ENCODE assay signal across 12 cellular contexts in genomic region chr14:92400579-92401444, GRCh38.
DNase-seq lines count a peak whose midpoint lies in the region; ATAC-seq, FAIRE-seq and TF ChIP-seq lines count a peak whose summit lies in the region.
"Had no signal": no experiment of that assay in that cellular context is flagged by ENCODE, and none has a peak within 500 bp of the region (broad histone marks: within the 10 kb centered on the region; RNA-seq: fewer than 3 reads in every experiment).

No MANE protein-coding gene starts in this region.

- no peak overlapping the region for H3K9ac ChIP-seq in H1 (replicated peaks in 1 of 4; ENCODE audit: extremely low read depth in 1 of 4, low read depth in 3 of 4, low read length in 3 of 4)

- DNase-seq in G401 (ENCODE audit: low spot score) (peak; percentile 3), H1 (ENCODE audit: low read depth in 1 of 2, low spot score in 2 of 2) (no peak), HuH-7.5 (ENCODE audit: low spot score) (no peak), D341Med (ENCODE audit: low spot score) (no peak), thyroid gland (no peak)
- no peak for DNase-seq in stimulated activated CD4-positive, alpha-beta T cell treated with anti-CD3 and anti-CD28 coated beads, Interleukin-12 subunit alpha, Interleukin-12 subunit beta, amount 100 ng/mL, for 4 hours
- DNase-seq: C1 segment of cervical spinal cord, natural killer cell, PC-3 had no signal

- no peak overlapping the region for H3K23ac ChIP-seq in H1 (ENCODE audit: insufficient read length)

- FAIRE-seq in H1 (lab: Jason Lieb, UNC) = peak; percentile 28

- 80% methylated on average over 7 of the region's 7 CpGs; no CpG with 5 or more reads in 1 of the 2 experiments for WGBS in H1 (ENCODE audit: extremely low coverage in 1 of 2, insufficient coverage in 1 of 2, insufficient read length in 1 of 2, insufficient replicate concordance in 2 of 2, low coverage in 1 of 2, low lambda C conversion rate in 2 of 2, missing lambda C conversion rate in 1 of 2), 2 experiments
- WGBS in thyroid gland, 2 donors = 47 to 51% methylated on average over 7 of the region's 7 CpGs

- no peak overlapping the region for H2BK120ac ChIP-seq in H1 (replicated peaks; ENCODE audit: low read depth, low read length)

- H3K79me1 ChIP-seq in H1 (ENCODE audit: low read depth, low read length) = no peaks in the 10 kb centered on the region

- H3K27ac ChIP-seq in H1 (ENCODE audit: low read depth, low read length) (no peak overlapping the region), thyroid gland (no peak overlapping the region)

- H4K20me1 ChIP-seq in H1 (replicated peaks in 1 of 2; ENCODE audit: control insufficient read depth in 1 of 2, insufficient read depth in 2 of 2, low read length in 2 of 2) = peaks cover 0 to 1% of the 10 kb centered on the region in 2 experiments

- H2BK5ac ChIP-seq in H1 (ENCODE audit: low read depth, low read length) = peak overlapping the region; percentile 14; the same call in 1 of the 2 replicates

- H2AFZ ChIP-seq in H1 (ENCODE audit: low read length) = no peak overlapping the region; the same call in 1 of the 2 replicates

- H3K79me2 ChIP-seq in H1 (ENCODE audit: control insufficient read depth in 1 of 2, insufficient read depth in 2 of 2, low read length in 2 of 2) = no peaks in the 10 kb centered on the region

- H2BK12ac ChIP-seq in H1 (ENCODE audit: low read depth, low read length) = peak overlapping the region; percentile 60; the same call in 1 of the 2 replicates

- TF ChIP-seq CTCF in H1 (IDR thresholded peaks at IDR 0.05; ENCODE audit: control extremely low read depth in 1 of 3, insufficient read depth in 1 of 3, low read depth in 1 of 3, low read length in 3 of 3) (no peak), thyroid gland (IDR thresholded peaks at IDR 0.05) (no peak)

- H3K18ac ChIP-seq in H1 (ENCODE audit: extremely low read depth, low read length) = no peak overlapping the region; the same call in 1 of the 2 replicates

- no peak for TF ChIP-seq RAD21 in H1 (IDR thresholded peaks at IDR 0.05 in 1 of 2, conservative IDR thresholded peaks at IDR 0.05 in 1 of 2; ENCODE audit: low read depth in 2 of 2, low read length in 2 of 2)

- no peak overlapping the region for H2BK15ac ChIP-seq in H1 (ENCODE audit: low read length)

- H3K4me1 ChIP-seq in H1 (replicated peaks in 1 of 4; ENCODE audit: control insufficient read depth in 3 of 4, insufficient read depth in 4 of 4, low read length in 3 of 4) (peaks cover 6 to 22% (median 9%) of the 10 kb centered on the region in 4 experiments; a peak in 6 of 7 replicates), thyroid gland (no peaks in the 10 kb centered on the region)
- H3K4me1 ChIP-seq: HAP-1 had no signal

- H3K4me2 ChIP-seq in H1 (ENCODE audit: insufficient read depth in 1 of 2, low read depth in 2 of 2, low read length in 2 of 2) = no peak overlapping the region

- H2BK20ac ChIP-seq in H1 (ENCODE audit: low read length) = 0 out of 2 replicates have a peak overlapping the region, but pooled peaks have one; percentile 27

- H3K14ac ChIP-seq in H1 (ENCODE audit: insufficient read length) = no peak overlapping the region

- no peak overlapping the region for H4K8ac ChIP-seq in H1 (ENCODE audit: extremely low read depth, insufficient read depth, low read length)

- CTCF ChIA-PET in H1 (lab: Charles Lee; ENCODE audit: partially characterized antibody) = no interaction called here

- TF ChIP-seq EP300 in H1 (IDR thresholded peaks at IDR 0.05; ENCODE audit: borderline replicate concordance in 1 of 2, low read depth in 2 of 2, low read length in 2 of 2) = no peak

- H3K56ac ChIP-seq in H1 (replicated peaks; ENCODE audit: insufficient read length, low read depth, low read length) = no peak overlapping the region

- H3K36me3 ChIP-seq in H1 (ENCODE audit: control insufficient read depth in 2 of 4, insufficient read depth in 4 of 4, low read length in 3 of 4) = no peaks in the 10 kb centered on the region
- no peaks in the 10 kb centered on the region for H3K36me3 ChIP-seq in thyroid gland
- H3K36me3 ChIP-seq: HAP-1 had no signal

- peak; percentile 85 for ATAC-seq in GM21447 (IDR thresholded peaks at IDR 0.05; ENCODE audit: unreplicated experiment)
- ATAC-seq in HG03378 (IDR thresholded peaks at IDR 0.05; ENCODE audit: unreplicated experiment) = peak; percentile 66
- ATAC-seq: PC-3 had no signal

- no peak for TF ChIP-seq POLR2A in H1 (IDR thresholded peaks at IDR 0.05; ENCODE audit: control extremely low read depth in 1 of 2, low read depth in 2 of 2, low read length in 2 of 2)
- TF ChIP-seq POLR2A in thyroid gland (IDR thresholded peaks at IDR 0.05) = no peak

- no peak overlapping the region for H3K4ac ChIP-seq in H1 (replicated peaks; ENCODE audit: insufficient read length, low read depth, low read length)

- no peaks in the 10 kb centered on the region; the same call in 1 of the 2 replicates for H3K23me2 ChIP-seq in H1 (ENCODE audit: low read depth, low read length)

- intact Hi-C loops in thyroid gland (cut with DNase I) = no loop called here

- H4K5ac ChIP-seq in H1 (ENCODE audit: insufficient read length, low read depth, low read length) = no peak overlapping the region

- H3K4me3 ChIP-seq in H1 (ENCODE audit: extremely low read depth in 1 of 4, insufficient read depth in 2 of 4, low read depth in 3 of 4, low read length in 4 of 4) (no peak overlapping the region), thyroid gland (replicated peaks in 1 of 3) (no peak overlapping the region)
- H3K4me3 ChIP-seq: HAP-1 had no signal

- H3K9me3 ChIP-seq in H1 (ENCODE audit: insufficient read depth in 2 of 2, low read depth in 1 of 2, low read length in 1 of 2) (peaks cover 0 to 9% of the 10 kb centered on the region in 2 experiments; a peak in 1 of 4 replicates), thyroid gland (no peaks in the 10 kb centered on the region)
- H3K9me3 ChIP-seq: HAP-1 had no signal

- H2AK5ac ChIP-seq in H1 (ENCODE audit: low read depth, low read length) = no peak overlapping the region

- POLR2A ChIA-PET in H1 (lab: Charles Lee; ENCODE audit: partially characterized antibody) = no interaction called here

- no peak overlapping the region for H4K91ac ChIP-seq in H1 (replicated peaks; ENCODE audit: insufficient read length, low read length)

- in situ Hi-C loops in G401 (cut with HindIII; ENCODE audit: low sequenced_read_pairs) = no loop called here

- H3K27me3 ChIP-seq in H1 (replicated peaks in 1 of 4; ENCODE audit: control insufficient read depth in 3 of 4, extremely low read depth in 1 of 4, insufficient read depth in 3 of 4, low read length in 3 of 4) (no peaks in the 10 kb centered on the region), thyroid gland (no peaks in the 10 kb centered on the region)

TF ChIP-seq in H1, 55 proteins besides CTCF, POLR2A, EP300 and RAD21:
- no peak for TF ChIP-seq CREB1 (IDR thresholded peaks at IDR 0.05)
- TF ChIP-seq CTBP2 (IDR thresholded peaks at IDR 0.05; ENCODE audit: borderline replicate concordance, insufficient read depth, insufficient read length, low read length) = no peak
- TF ChIP-seq SUZ12 (IDR thresholded peaks at IDR 0.05; ENCODE audit: low read length) = no peak
- no peak for TF ChIP-seq ASH2L (IDR thresholded peaks at IDR 0.05; ENCODE audit: low read length)
- TF ChIP-seq ATF2 (IDR thresholded peaks at IDR 0.05; ENCODE audit: low read length) = no peak
- TF ChIP-seq NRF1 (IDR thresholded peaks at IDR 0.05; ENCODE audit: low read depth, low read length) = no peak
- no peak for TF ChIP-seq YY1 (IDR thresholded peaks at IDR 0.05; ENCODE audit: low read depth, low read length)
- no peak for TF ChIP-seq RNF2 (IDR thresholded peaks at IDR 0.05; ENCODE audit: borderline replicate concordance, low read depth, low read length, missing control alignments, poor library complexity, severe bottlenecking)
- no peak for TF ChIP-seq MAFK (IDR thresholded peaks at IDR 0.05; ENCODE audit: low read depth, low read length)
- TF ChIP-seq TCF12 (IDR thresholded peaks at IDR 0.05; ENCODE audit: low read depth, low read length) = no peak
- TF ChIP-seq SRF (IDR thresholded peaks at IDR 0.05; ENCODE audit: low read depth, low read length) = no peak
- no peak for TF ChIP-seq USF2 (IDR thresholded peaks at IDR 0.05; ENCODE audit: low read length)
- TF ChIP-seq TBP (IDR thresholded peaks at IDR 0.05; ENCODE audit: low read depth, low read length) = no peak
- TF ChIP-seq CEBPB (IDR thresholded peaks at IDR 0.05; ENCODE audit: low read depth, low read length) = no peak
- TF ChIP-seq GABPA (IDR thresholded peaks at IDR 0.05; ENCODE audit: borderline replicate concordance, insufficient read depth, low read length) = no peak
- TF ChIP-seq HDAC6 (IDR thresholded peaks at IDR 0.05; ENCODE audit: low read depth, low read length) = no peak
- no peak for TF ChIP-seq ZNF274 (IDR thresholded peaks at IDR 0.05; ENCODE audit: borderline replicate concordance, extremely low read depth, low read length)
